In genomic region chr18:75047240-75047639, GRCh38 we compare ENCODE assay signal across 32 cellular contexts.
"Had no signal": no experiment of that assay in that cellular context is flagged by ENCODE, and none has a peak within 500 bp of the region (broad histone marks: within the 10 kb centered on the region; RNA-seq: fewer than 3 reads in every experiment).

No MANE protein-coding gene starts in this region.

- H3K27ac Mint-ChIP-seq: activated B cell treated with CpG ODN at 0.5 μM for 24 hours; activated CD8-positive, alpha-beta memory T cell treated with anti-CD3 and anti-CD28 coated beads, Interleukin-2, amount 10 ng/mL, durations not matched to agents 7 days and 5 days; activated CD8-positive, alpha-beta T cell treated with anti-CD3 and anti-CD28 coated beads for 36 hours; activated naive CD4-positive, alpha-beta T cell treated with anti-CD3 and anti-CD28 coated beads, Interleukin-2, amount 50 U/mL, for 24 hours; activated T-helper 2 cell treated with anti-CD3 and anti-CD28 coated beads, Interferon-gamma antibody, Interleukin-2, Interleukin-4, amounts not matched to agents 10 μg/mL and 5 μg/mL and 100 μg/mL, durations not matched to agents 14 hours and 24 hours and 36 hours; effector memory CD8-positive, alpha-beta T cell; natural killer cell treated with Interleukin-12 subunit alpha and Interleukin-12 subunit beta and Interleukin-15 and Interleukin-18, amount 100 ng/mL, for 72 hours; progenitor cell of endocrine pancreas; stimulated activated naive B cell treated with anti-CD40 and anti-IgM and Interleukin-4, amounts not matched to agents 10 μg/mL and 1 μg/mL and 100 μg/mL, for 72 hours; T-cell; T-helper 2 cell treated with Interferon-gamma antibody and Interleukin-4, amounts not matched to agents 5 μg/mL and 100 μg/mL, for 36 hours had no signal

- H3K4me1 ChIP-seq: colonic mucosa, lower lobe of right lung, vagina had no signal

- DNase-seq: activated B cell treated with CpG ODN at 0.5 μM for 24 hours; activated CD4-positive, alpha-beta T cell treated with anti-CD3 and anti-CD28 coated beads, Interleukin-2, amount 50 U/mL, for 1 hour; activated CD8-positive, alpha-beta memory T cell treated with anti-CD3 and anti-CD28 coated beads, Interleukin-2, amount 10 ng/mL, durations not matched to agents 7 days and 5 days; activated CD8-positive, alpha-beta T cell treated with anti-CD3 and anti-CD28 coated beads for 36 hours; activated T-cell treated with anti-CD3 and anti-CD28 coated beads, Interleukin-2, amount 50 U/mL, for 48 hours; cerebellar nuclear complex; colonic mucosa; dorsolateral prefrontal cortex; effector memory CD8-positive, alpha-beta T cell; erythroblast; hypothalamus; immature natural killer cell; kidney; lower lobe of right lung; mesenchymal stem cell; mucosa of descending colon; ovary; stimulated activated CD4-positive, alpha-beta T cell treated with anti-CD3 and anti-CD28 coated beads, Interleukin-1b, Interleukin-23, amount 100 ng/mL, for 48 hours; stimulated activated CD4-positive, alpha-beta T cell treated with anti-CD3 and anti-CD28 coated beads, Interleukin-4, amount 100 ng/mL, for 4 hours; stimulated activated naive B cell treated with anti-CD40 and anti-IgM and Interleukin-4, amounts not matched to agents 10 μg/mL and 1 μg/mL and 100 μg/mL, for 72 hours; stomach; T-cell; thyroid gland; upper lobe of left lung had no signal

- H3K27ac ChIP-seq: colonic mucosa, dorsolateral prefrontal cortex, lower lobe of right lung, ovary, stomach, thyroid gland, upper lobe of left lung, vagina had no signal

- H3K4me1 Mint-ChIP-seq: activated B cell treated with CpG ODN at 0.5 μM for 24 hours; activated CD8-positive, alpha-beta memory T cell treated with anti-CD3 and anti-CD28 coated beads, Interleukin-2, amount 10 ng/mL, durations not matched to agents 7 days and 5 days; activated naive CD4-positive, alpha-beta T cell treated with anti-CD3 and anti-CD28 coated beads, Interleukin-2, amount 50 U/mL, for 24 hours; immature natural killer cell; T-cell had no signal

- H3K4me3 ChIP-seq: colonic mucosa, dorsolateral prefrontal cortex, gastroesophageal sphincter, lower lobe of right lung, mucosa of descending colon, ovary, smooth muscle cell, stomach, thyroid gland, upper lobe of left lung, vagina had no signal

- H3K4me3 Mint-ChIP-seq: activated B cell treated with CpG ODN at 0.5 μM for 24 hours; activated CD8-positive, alpha-beta memory T cell treated with anti-CD3 and anti-CD28 coated beads, Interleukin-2, amount 10 ng/mL, durations not matched to agents 7 days and 5 days; activated CD8-positive, alpha-beta T cell treated with anti-CD3 and anti-CD28 coated beads for 36 hours; activated naive CD4-positive, alpha-beta T cell treated with anti-CD3 and anti-CD28 coated beads, Interleukin-2, amount 50 U/mL, for 24 hours; effector memory CD8-positive, alpha-beta T cell; immature natural killer cell; natural killer cell treated with Interleukin-12 subunit alpha and Interleukin-12 subunit beta and Interleukin-15 and Interleukin-18, amount 100 ng/mL, for 72 hours; stimulated activated naive B cell treated with anti-CD40 and anti-IgM and Interleukin-4, amounts not matched to agents 10 μg/mL and 1 μg/mL and 100 μg/mL, for 72 hours; T-cell; T-helper 2 cell treated with Interferon-gamma antibody and Interleukin-4, amounts not matched to agents 5 μg/mL and 100 μg/mL, for 36 hours had no signal

- H3K36me3 ChIP-seq: colonic mucosa, gastroesophageal sphincter, lower lobe of right lung, ovary, stomach, thyroid gland, upper lobe of left lung, vagina had no signal

- H3K9me3 ChIP-seq: colonic mucosa, gastroesophageal sphincter, lower lobe of right lung, mucosa of descending colon, ovary, stomach, thyroid gland, upper lobe of left lung, vagina had no signal

- H3K36me3 Mint-ChIP-seq: activated CD8-positive, alpha-beta memory T cell treated with anti-CD3 and anti-CD28 coated beads, Interleukin-2, amount 10 ng/mL, durations not matched to agents 7 days and 5 days; natural killer cell treated with Interleukin-12 subunit alpha and Interleukin-12 subunit beta and Interleukin-15 and Interleukin-18, amount 100 ng/mL, for 72 hours had no signal

- ATAC-seq: activated CD8-positive, alpha-beta memory T cell treated with anti-CD3 and anti-CD28 coated beads, Interleukin-2, amount 10 ng/mL, durations not matched to agents 7 days and 5 days; activated CD8-positive, alpha-beta T cell treated with anti-CD3 and anti-CD28 coated beads for 36 hours; effector memory CD8-positive, alpha-beta T cell; gastroesophageal sphincter; lower lobe of right lung; mucosa of descending colon; natural killer cell treated with Interleukin-12 subunit alpha and Interleukin-12 subunit beta and Interleukin-15 and Interleukin-18, amount 100 ng/mL, for 72 hours; stimulated activated naive B cell treated with anti-CD40 and anti-IgM and Interleukin-4, amounts not matched to agents 10 μg/mL and 1 μg/mL and 100 μg/mL, for 72 hours; T-cell had no signal

- H3K4me2 ChIP-seq: smooth muscle cell had no signal

- H3K27me3 Mint-ChIP-seq: activated B cell treated with CpG ODN at 0.5 μM for 24 hours; activated CD8-positive, alpha-beta memory T cell treated with anti-CD3 and anti-CD28 coated beads, Interleukin-2, amount 10 ng/mL, durations not matched to agents 7 days and 5 days; activated CD8-positive, alpha-beta T cell treated with anti-CD3 and anti-CD28 coated beads for 36 hours; activated naive CD4-positive, alpha-beta T cell treated with anti-CD3 and anti-CD28 coated beads, Interleukin-2, amount 50 U/mL, for 24 hours; effector memory CD8-positive, alpha-beta T cell; natural killer cell treated with Interleukin-12 subunit alpha and Interleukin-12 subunit beta and Interleukin-15 and Interleukin-18, amount 100 ng/mL, for 72 hours; progenitor cell of endocrine pancreas; stimulated activated naive B cell treated with anti-CD40 and anti-IgM and Interleukin-4, amounts not matched to agents 10 μg/mL and 1 μg/mL and 100 μg/mL, for 72 hours; T-cell had no signal

- H3K27me3 ChIP-seq: colonic mucosa, dorsolateral prefrontal cortex, gastroesophageal sphincter, ovary, stomach, thyroid gland, upper lobe of left lung, vagina had no signal
